27 cellular contexts compared by ENCODE assay signal in the genomic region with DNA sequence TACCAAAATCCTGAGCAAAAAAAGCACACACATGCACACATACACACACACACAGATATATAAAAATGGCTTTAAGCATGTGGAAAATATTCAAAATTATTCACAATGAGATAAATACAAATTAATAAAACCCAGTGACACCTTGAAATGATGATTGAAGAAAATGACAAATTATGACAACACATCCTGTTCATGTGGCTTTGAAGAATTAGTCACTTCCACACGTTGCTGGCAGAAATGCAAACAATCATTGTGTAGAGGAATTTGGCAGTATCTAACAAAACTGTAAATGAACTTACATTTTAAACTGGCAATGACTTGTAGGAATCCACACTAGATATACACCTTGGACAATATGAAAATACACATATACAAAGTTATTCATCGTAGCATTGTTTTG.
A peak's percentile ranks its signal among the peaks of the same experiment; 100 is the strongest.
DNase-seq lines count a peak whose midpoint lies in the region; FAIRE-seq and TF ChIP-seq lines count a peak whose summit lies in the region.
"Had no signal": no experiment of that assay in that cellular context is flagged by ENCODE, and none has a peak within 500 bp of the region (broad histone marks: within the 10 kb centered on the region; RNA-seq: fewer than 3 reads in every experiment).

No MANE protein-coding gene starts in this region.

- no peaks in the 10 kb centered on the region for H3K4me1 ChIP-seq in astrocyte (ENCODE audit: insufficient read depth, low read length)
- peaks cover 4% of the 10 kb centered on the region for H3K4me1 ChIP-seq in keratinocyte (ENCODE audit: control insufficient read depth, extremely low read depth, insufficient read depth, low read length)
- H3K4me1 ChIP-seq: right lobe of liver had no signal

- H3K27ac Mint-ChIP-seq in astrocyte (ENCODE audit: unreplicated experiment) = no peak overlapping the region
- H3K27ac Mint-ChIP-seq in activated T-cell treated with anti-CD3 and anti-CD28 coated beads, Interleukin-2, amount 50 U/mL, for 24 hours = no peak overlapping the region
- H3K27ac Mint-ChIP-seq: activated CD4-positive, alpha-beta T cell treated with anti-CD3 and anti-CD28 coated beads, Interleukin-2, amount 10 ng/mL, durations not matched to agents 24 days and 14 days; GM23338; stimulated activated effector memory CD8-positive, alpha-beta T cell treated with anti-CD3 and anti-CD28 coated beads, Interleukin-12 subunit alpha, Interleukin-12 subunit beta, amount 100 ng/mL, for 72 hours; type B pancreatic cell had no signal

- no peaks in the 10 kb centered on the region; the same call in 1 of the 2 replicates for H3K9me3 ChIP-seq in MG63
- H3K9me3 ChIP-seq in astrocyte (ENCODE audit: insufficient read depth, low read depth, low read length) = no peaks in the 10 kb centered on the region
- no peaks in the 10 kb centered on the region for H3K9me3 ChIP-seq in keratinocyte (ENCODE audit: control insufficient read depth, low read depth, low read length)
- H3K9me3 ChIP-seq: neutrophil, right lobe of liver had no signal

- H3K4me2 ChIP-seq in astrocyte (ENCODE audit: low read length) (no peak overlapping the region), keratinocyte (ENCODE audit: control insufficient read depth, extremely low read depth, insufficient read depth, low read depth, low read length) (peak overlapping the region; percentile 0)
- H3K4me2 ChIP-seq: GM23338 had no signal

- H2AFZ ChIP-seq in astrocyte (ENCODE audit: low read depth, low read length) (no peak overlapping the region), keratinocyte (ENCODE audit: control insufficient read depth, low read length) (no peak overlapping the region)
- H2AFZ ChIP-seq: GM23338 had no signal

- H3K4me1 Mint-ChIP-seq in astrocyte (ENCODE audit: low read depth, unreplicated experiment) = peaks cover 5% of the 10 kb centered on the region
- H3K4me1 Mint-ChIP-seq in activated T-cell treated with anti-CD3 and anti-CD28 coated beads, Interleukin-2, amount 50 U/mL, for 24 hours (ENCODE audit: low read depth) = no peaks in the 10 kb centered on the region
- H3K4me1 Mint-ChIP-seq: activated CD4-positive, alpha-beta T cell treated with anti-CD3 and anti-CD28 coated beads, Interleukin-2, amount 10 ng/mL, durations not matched to agents 24 days and 14 days; stimulated activated effector memory CD8-positive, alpha-beta T cell treated with anti-CD3 and anti-CD28 coated beads, Interleukin-12 subunit alpha, Interleukin-12 subunit beta, amount 100 ng/mL, for 72 hours had no signal

- H3K4me3 Mint-ChIP-seq in astrocyte (ENCODE audit: unreplicated experiment) = no peak overlapping the region
- H3K4me3 Mint-ChIP-seq in activated T-cell treated with anti-CD3 and anti-CD28 coated beads, Interleukin-2, amount 50 U/mL, for 24 hours = no peak overlapping the region
- H3K4me3 Mint-ChIP-seq: activated CD4-positive, alpha-beta T cell treated with anti-CD3 and anti-CD28 coated beads, Interleukin-2, amount 10 ng/mL, durations not matched to agents 24 days and 14 days; activated T-cell treated with anti-CD3 and anti-CD28 coated beads, Interleukin-2, amount 50 U/mL, for 4 hours; GM23338; stimulated activated effector memory CD8-positive, alpha-beta T cell treated with anti-CD3 and anti-CD28 coated beads, Interleukin-12 subunit alpha, Interleukin-12 subunit beta, amount 100 ng/mL, for 72 hours; type B pancreatic cell had no signal

- no peaks in the 10 kb centered on the region for H3K27me3 Mint-ChIP-seq in astrocyte (ENCODE audit: low read depth, unreplicated experiment)
- H3K27me3 Mint-ChIP-seq in activated T-cell treated with anti-CD3 and anti-CD28 coated beads, Interleukin-2, amount 50 U/mL, for 24 hours = no peaks in the 10 kb centered on the region
- H3K27me3 Mint-ChIP-seq: activated CD4-positive, alpha-beta T cell treated with anti-CD3 and anti-CD28 coated beads, Interleukin-2, amount 10 ng/mL, durations not matched to agents 24 days and 14 days had no signal

- H3K27me3 ChIP-seq in MG63 = no peaks in the 10 kb centered on the region
- no peaks in the 10 kb centered on the region for H3K27me3 ChIP-seq in astrocyte (ENCODE audit: insufficient read depth, low read length)
- no peaks in the 10 kb centered on the region for H3K27me3 ChIP-seq in keratinocyte (ENCODE audit: control insufficient read depth, extremely low read depth, insufficient read depth, low read length)
- H3K27me3 ChIP-seq in H7 (ENCODE audit: control insufficient read depth, insufficient read depth, low read length) = no peaks in the 10 kb centered on the region
- H3K27me3 ChIP-seq: neutrophil had no signal

- H3K4me3 ChIP-seq in MG63 = no peak overlapping the region
- no peak overlapping the region for H3K4me3 ChIP-seq in astrocyte (ENCODE audit: insufficient read depth, low read depth, low read length)
- H3K4me3 ChIP-seq in keratinocyte (ENCODE audit: control insufficient read depth in 2 of 3, extremely low read depth in 1 of 3, insufficient read depth in 2 of 3, low read depth in 1 of 3, low read length in 3 of 3) = no peak overlapping the region
- no peak overlapping the region for H3K4me3 ChIP-seq in H7 (ENCODE audit: insufficient read depth, low read depth, low read length)
- H3K4me3 ChIP-seq: GM12878, GM23338, right lobe of liver had no signal

- DNase-seq in ELR (ENCODE audit: low read depth) = peak; percentile 62
- peak; percentile 29 for DNase-seq in MG63
- DNase-seq in astrocyte (ENCODE audit: low read depth) = peak; percentile 6
- peak; percentile 49 for DNase-seq in keratinocyte (ENCODE audit: low read depth, low spot score)
- DNase-seq in dedifferentiated amniotic fluid mesenchymal stem cell (ENCODE audit: extremely low spot score) = no peak
- DNase-seq in H7 = no peak
- no peak for DNase-seq in activated T-cell treated with anti-CD3 and anti-CD28 coated beads, Interleukin-2, amount 50 U/mL, for 24 hours
- DNase-seq: activated CD4-positive, alpha-beta T cell treated with anti-CD3 and anti-CD28 coated beads, Interleukin-2, amount 10 ng/mL, durations not matched to agents 24 days and 14 days; activated gamma-delta T cell treated with Interleukin-2 at 50 U/mL for 16 hours; activated T-cell treated with anti-CD3 and anti-CD28 coated beads, Interleukin-2, amount 50 U/mL, for 4 hours; DND-41; foreskin melanocyte; left colon; mesenchymal stem cell; NCI-H1105 treated with DMSO at 0.1 percent for 48 hours; NCI-H2029 treated with DMSO at 0.1 percent for 48 hours; NCI-H774; right lobe of liver; stimulated activated CD4-positive, alpha-beta T cell treated with anti-CD3 and anti-CD28 coated beads, Interleukin-12 subunit alpha, Interleukin-12 subunit beta, amount 100 ng/mL, for 4 hours; stimulated activated CD4-positive, alpha-beta T cell treated with anti-CD3 and anti-CD28 coated beads, Interleukin-4, amount 100 ng/mL, for 24 hours; T-helper 2 cell had no signal

- FAIRE-seq in astrocyte (lab: Jason Lieb, UNC) (no peak), keratinocyte (lab: Jason Lieb, UNC) (peak; percentile 73)
- FAIRE-seq: GM12878 had no signal

- no peaks in the 10 kb centered on the region for H3K36me3 Mint-ChIP-seq in astrocyte (ENCODE audit: low read depth, unreplicated experiment)
- H3K36me3 Mint-ChIP-seq in activated T-cell treated with anti-CD3 and anti-CD28 coated beads, Interleukin-2, amount 50 U/mL, for 24 hours (ENCODE audit: low read depth) = no peaks in the 10 kb centered on the region
- H3K36me3 Mint-ChIP-seq: stimulated activated effector memory CD8-positive, alpha-beta T cell treated with anti-CD3 and anti-CD28 coated beads, Interleukin-12 subunit alpha, Interleukin-12 subunit beta, amount 100 ng/mL, for 72 hours; type B pancreatic cell had no signal

- TF ChIP-seq CTCF in astrocyte (IDR thresholded peaks at IDR 0.05; ENCODE audit: insufficient read depth, low read depth, low read length) = no peak
- no peak for TF ChIP-seq CTCF in keratinocyte (optimal IDR thresholded peaks at IDR 0.05 in 1 of 3, IDR thresholded peaks at IDR 0.05 in 1 of 3, conservative IDR thresholded peaks at IDR 0.05 in 1 of 3; ENCODE audit: extremely low read depth in 1 of 3, insufficient read depth in 2 of 3, low read length in 3 of 3)

- H3K27ac ChIP-seq in astrocyte (ENCODE audit: low read depth, low read length) (no peak overlapping the region), keratinocyte (ENCODE audit: control insufficient read depth, insufficient read depth, low read length) (no peak overlapping the region)
- H3K27ac ChIP-seq: C4-2B, neutrophil, right lobe of liver had no signal

- H4K20me1 ChIP-seq in astrocyte (ENCODE audit: insufficient read depth, low read length) = no peaks in the 10 kb centered on the region
- no peaks in the 10 kb centered on the region for H4K20me1 ChIP-seq in keratinocyte (ENCODE audit: control insufficient read depth, extremely low read depth, insufficient read depth, low read length)

- H3K9ac ChIP-seq in astrocyte (ENCODE audit: low read length) (no peak overlapping the region), keratinocyte (ENCODE audit: control insufficient read depth, extremely low read depth, insufficient read depth, low read length) (no peak overlapping the region)

- H3K36me3 ChIP-seq in MG63 = no peaks in the 10 kb centered on the region
- no peaks in the 10 kb centered on the region for H3K36me3 ChIP-seq in astrocyte (ENCODE audit: insufficient read depth, low read length)
- no peaks in the 10 kb centered on the region for H3K36me3 ChIP-seq in keratinocyte (ENCODE audit: control insufficient read depth in 2 of 2, extremely low read depth in 1 of 2, insufficient read depth in 2 of 2, low read length in 2 of 2)
- H3K36me3 ChIP-seq in H7 (replicated peaks; ENCODE audit: control insufficient read depth, insufficient read depth, low read length) = no peaks in the 10 kb centered on the region
- H3K36me3 ChIP-seq: neutrophil, right lobe of liver had no signal

- H3K79me2 ChIP-seq in astrocyte (ENCODE audit: insufficient read depth, low read length) = no peaks in the 10 kb centered on the region
- H3K79me2 ChIP-seq in keratinocyte (ENCODE audit: control insufficient read depth, insufficient read depth, low read length) = no peaks in the 10 kb centered on the region

- H3K9me1 ChIP-seq in keratinocyte (ENCODE audit: control insufficient read depth, extremely low read depth, insufficient read depth, low read length) = no peaks in the 10 kb centered on the region

- H3K9me3 Mint-ChIP-seq in astrocyte (ENCODE audit: unreplicated experiment) = no peaks in the 10 kb centered on the region
- H3K9me3 Mint-ChIP-seq in activated T-cell treated with anti-CD3 and anti-CD28 coated beads, Interleukin-2, amount 50 U/mL, for 24 hours = peaks cover 2% of the 10 kb centered on the region
- H3K9me3 Mint-ChIP-seq: activated T-cell treated with anti-CD3 and anti-CD28 coated beads, Interleukin-2, amount 50 U/mL, for 4 hours; type B pancreatic cell had no signal

- dilution Hi-C loops in keratinocyte (cut with MboI; ENCODE audit: extremely low pct_ligation_motif_present, low sequenced_read_pairs) = no loop called here

Comparison
In these comparisons a context has a peak if more than half of its experiments do, and no peak if none do; other contexts are left out.
1. DNase-seq: peak in ELR (single experiment), MG63 (single experiment), astrocyte (single experiment) and keratinocyte (single experiment); none in dedifferentiated amniotic fluid mesenchymal stem cell (single experiment), H7 (single experiment) and activated T-cell treated with anti-CD3 and anti-CD28 coated beads, Interleukin-2, amount 50 U/mL, for 24 hours (single experiment).